In genomic region chr7:92446869-92447238, GRCh38 we compare ENCODE assay signal across 8 cellular contexts. TPM values are rescaled to one million over a fixed set of nuclear protein-coding genes. Genes with fewer than 3 reads are reported as not detected.
DNase-seq lines count a peak whose midpoint lies in the region; ATAC-seq and TF ChIP-seq lines count a peak whose summit lies in the region.

No MANE protein-coding gene starts in this region.

- 0 out of 2 replicates have a peak overlapping the region, but pooled peaks have one; percentile 97 for H3K9ac ChIP-seq in HUES48 (ENCODE audit: low read depth, low read length)
- H3K9ac ChIP-seq in iPS-15b (ENCODE audit: low read depth, low read length), result peak overlapping the region; percentile 41

- H3K27ac Mint-ChIP-seq in activated CD8-positive, alpha-beta T cell treated with anti-CD3 and anti-CD28 coated beads for 36 hours, result peak overlapping the region; percentile 93
- peak overlapping the region; percentile 93 for H3K27ac Mint-ChIP-seq in stimulated activated memory B cell treated with anti-CD40 and anti-IgM and Interleukin-4, amounts not matched to agents 10 μg/mL and 1 μg/mL and 100 μg/mL, for 72 hours

- peaks cover 13% of the 10 kb centered on the region for H3K36me3 Mint-ChIP-seq in activated CD8-positive, alpha-beta T cell treated with anti-CD3 and anti-CD28 coated beads for 36 hours (ENCODE audit: low read depth)
- H3K36me3 Mint-ChIP-seq in stimulated activated memory B cell treated with anti-CD40 and anti-IgM and Interleukin-4, amounts not matched to agents 10 μg/mL and 1 μg/mL and 100 μg/mL, for 72 hours, result peaks cover 9% of the 10 kb centered on the region

- H3K4me3 ChIP-seq in HUES48 (ENCODE audit: low read depth, low read length), result no peak overlapping the region
- peak overlapping the region; percentile 72 for H3K4me3 ChIP-seq in iPS-15b (ENCODE audit: low read depth, low read length)

- no peak for ATAC-seq in activated CD8-positive, alpha-beta T cell treated with anti-CD3 and anti-CD28 coated beads for 36 hours
- no peak for ATAC-seq in stimulated activated memory B cell treated with anti-CD40 and anti-IgM and Interleukin-4, amounts not matched to agents 10 μg/mL and 1 μg/mL and 100 μg/mL, for 72 hours

- intact Hi-C loops in activated CD8-positive, alpha-beta T cell treated with anti-CD3 and anti-CD28 coated beads for 36 hours (cut with micrococcal nuclease), result no loop called here

- CTCF ChIA-PET in activated CD8-positive, alpha-beta T cell treated with anti-CD3 and anti-CD28 coated beads for 36 hours (lab: Charles Lee), result interaction anchor here (0.7 to 6.1 kb wide), 34 partner anchors 9 to 1357 kb away, joined by 3 to 120 read pairs (median 4); partner anchors contain the start of genes ANKIB1, ERVW-1, KRIT1 and LRRD1

- no peaks in the 10 kb centered on the region for H3K9me3 Mint-ChIP-seq in activated CD8-positive, alpha-beta T cell treated with anti-CD3 and anti-CD28 coated beads for 36 hours
- H3K9me3 Mint-ChIP-seq in stimulated activated memory B cell treated with anti-CD40 and anti-IgM and Interleukin-4, amounts not matched to agents 10 μg/mL and 1 μg/mL and 100 μg/mL, for 72 hours, result peaks cover 3% of the 10 kb centered on the region

- H3K4me1 ChIP-seq in HUES48 (ENCODE audit: control insufficient read depth, insufficient read depth, low read length) (peaks cover 11% of the 10 kb centered on the region; the same call in 1 of the 2 replicates), iPS-15b (ENCODE audit: control insufficient read depth, insufficient read depth, low read length) (no peaks in the 10 kb centered on the region)

- no peak overlapping the region for H3K27ac ChIP-seq in HUES48 (ENCODE audit: low read depth, low read length)

- H3K36me3 ChIP-seq in HUES48 (ENCODE audit: control insufficient read depth, insufficient read depth, low read length) (peaks cover 33% of the 10 kb centered on the region), iPS-15b (ENCODE audit: control insufficient read depth, insufficient read depth, low read length) (peaks cover 10% of the 10 kb centered on the region)

- H3K9me3 ChIP-seq in HUES48 (ENCODE audit: control insufficient read depth, insufficient read depth, low read length) (no peaks in the 10 kb centered on the region), iPS-15b (ENCODE audit: control insufficient read depth, insufficient read depth, low read length) (no peaks in the 10 kb centered on the region)

- H3K27me3 ChIP-seq in HUES48 (ENCODE audit: control insufficient read depth, insufficient read depth, low read length) (no peaks in the 10 kb centered on the region), iPS-15b (ENCODE audit: control insufficient read depth, insufficient read depth, low read length) (no peaks in the 10 kb centered on the region)

- peaks cover 18% of the 10 kb centered on the region for H3K4me1 Mint-ChIP-seq in activated CD8-positive, alpha-beta T cell treated with anti-CD3 and anti-CD28 coated beads for 36 hours (ENCODE audit: low read depth)
- H3K4me1 Mint-ChIP-seq in stimulated activated memory B cell treated with anti-CD40 and anti-IgM and Interleukin-4, amounts not matched to agents 10 μg/mL and 1 μg/mL and 100 μg/mL, for 72 hours, result peaks cover 7% of the 10 kb centered on the region

- no peaks in the 10 kb centered on the region for H3K27me3 Mint-ChIP-seq in activated CD8-positive, alpha-beta T cell treated with anti-CD3 and anti-CD28 coated beads for 36 hours
- H3K27me3 Mint-ChIP-seq in stimulated activated memory B cell treated with anti-CD40 and anti-IgM and Interleukin-4, amounts not matched to agents 10 μg/mL and 1 μg/mL and 100 μg/mL, for 72 hours, result no peaks in the 10 kb centered on the region

- H3K4me3 Mint-ChIP-seq in activated CD8-positive, alpha-beta T cell treated with anti-CD3 and anti-CD28 coated beads for 36 hours, result peak overlapping the region; percentile 76
- H3K4me3 Mint-ChIP-seq in stimulated activated memory B cell treated with anti-CD40 and anti-IgM and Interleukin-4, amounts not matched to agents 10 μg/mL and 1 μg/mL and 100 μg/mL, for 72 hours, result peak overlapping the region; percentile 95

- no peak for TF ChIP-seq CTCF in activated CD8-positive, alpha-beta T cell treated with anti-CD3 and anti-CD28 coated beads for 36 hours (IDR thresholded peaks at IDR 0.05)

- POLR2A ChIA-PET in activated CD8-positive, alpha-beta T cell treated with anti-CD3 and anti-CD28 coated beads for 36 hours (lab: Charles Lee), result interaction anchor here (0.7 to 2.3 kb wide), 12 partner anchors 9 to 506 kb away, joined by 3 to 9 read pairs (median 4); partner anchors contain the start of genes AKAP9, ANKIB1, CYP51A1 and KRIT1

- DNase-seq in activated CD8-positive, alpha-beta T cell treated with anti-CD3 and anti-CD28 coated beads for 36 hours, result peak; percentile 10
- no peak for DNase-seq in NCI-H2196 treated with DMSO at 0.1 percent for 48 hours (lab: John Stamatoyannopoulos, UW; ENCODE audit: unreplicated experiment)
- DNase-seq in SW 1271 (lab: John Stamatoyannopoulos, UW), result no peak
- DNase-seq in epidermal melanocyte (ENCODE audit: insufficient read length, low spot score), result no peak
- DNase-seq in NOMO-1 (lab: John Stamatoyannopoulos, UW; ENCODE audit: unreplicated experiment in 2 of 2), result no peak

RNA-seq across cellular contexts. Expression of gene GATAD1, which starts 0.4 kb away (rescaled TPM):
- 10 to 100 TPM; 19.7 to 19.8 TPM for total RNA-seq in activated CD8-positive, alpha-beta T cell treated with anti-CD3 and anti-CD28 coated beads for 36 hours

RNA-seq across cellular contexts. Expression of gene ERVW-1, which starts 30.9 kb away (rescaled TPM):
- not detected for total RNA-seq in activated CD8-positive, alpha-beta T cell treated with anti-CD3 and anti-CD28 coated beads for 36 hours
